In genomic region chr1:6083385-6083784, GRCh38 we compare ENCODE assay signal across 19 cellular contexts.
"Had no signal": no experiment of that assay in that cellular context is flagged by ENCODE, and none has a peak within 500 bp of the region (broad histone marks: within the 10 kb centered on the region; RNA-seq: fewer than 3 reads in every experiment).

No MANE protein-coding gene starts in this region.

- H3K27me3 ChIP-seq: heart right ventricle, suprapubic skin had no signal

- H3K36me3 ChIP-seq: suprapubic skin had no signal

- H3K4me3 ChIP-seq: heart right ventricle, suprapubic skin had no signal

- H3K9me3 Mint-ChIP-seq: activated naive CD4-positive, alpha-beta T cell treated with anti-CD3 and anti-CD28 coated beads, Interleukin-2, amount 10 ng/mL, durations not matched to agents 7 days and 5 days; activated naive CD8-positive, alpha-beta T cell treated with anti-CD3 and anti-CD28 coated beads, Interleukin-2, amount 50 U/mL, for 24 hours; activated T-cell treated with anti-CD3 and anti-CD28 coated beads, Interleukin-2, amount 50 U/mL, for 24 hours; natural killer cell; stimulated activated naive CD8-positive, alpha-beta T cell treated with anti-CD3 and anti-CD28 coated beads, Interleukin-15, Interleukin-2, amounts not matched to agents 100 ng/mL and 50 ng/mL, for 24 hours; type B pancreatic cell had no signal

- ATAC-seq: activated CD8-positive, alpha-beta T cell treated with anti-CD3 and anti-CD28 coated beads, Interleukin-2, amount 10 ng/mL, durations not matched to agents 7 days and 5 days; activated naive CD8-positive, alpha-beta T cell treated with anti-CD3 and anti-CD28 coated beads, Interleukin-2, amount 50 U/mL, for 24 hours; natural killer cell had no signal

- DNase-seq: activated CD4-positive, alpha-beta T cell treated with anti-CD3 and anti-CD28 coated beads for 48 hours; activated CD4-positive, CD25-positive, alpha-beta regulatory T cell; activated CD8-positive, alpha-beta T cell treated with anti-CD3 and anti-CD28 coated beads, Interleukin-2, amount 10 ng/mL, durations not matched to agents 7 days and 5 days; activated effector memory CD4-positive, alpha-beta T cell treated with Interleukin-2 at 50 U/mL for 16 hours; activated naive CD4-positive, alpha-beta T cell treated with anti-CD3 and anti-CD28 coated beads, Interleukin-2, amount 10 ng/mL, durations not matched to agents 7 days and 5 days; activated naive CD8-positive, alpha-beta T cell treated with anti-CD3 and anti-CD28 coated beads, Interleukin-2, amount 50 U/mL, for 24 hours; activated T-cell treated with anti-CD3 and anti-CD28 coated beads, Interleukin-2, amount 50 U/mL, for 24 hours; erythroblast; heart right ventricle; mesendoderm; natural killer cell; stimulated activated CD4-positive, alpha-beta T cell treated with anti-CD3 and anti-CD28 coated beads, Interleukin-12 subunit alpha, Interleukin-12 subunit beta, amount 100 ng/mL, for 4 hours; stimulated activated CD4-positive, alpha-beta T cell treated with anti-CD3 and anti-CD28 coated beads, Interleukin-1b, Interleukin-23, amount 100 ng/mL, for 48 hours; stimulated activated CD8-positive, alpha-beta memory T cell treated with anti-CD3 and anti-CD28 coated beads, Interleukin-4, amount 100 ng/mL, for 48 hours; T-helper 1 cell; T-helper 9 cell had no signal

- H3K4me3 Mint-ChIP-seq: activated CD8-positive, alpha-beta T cell treated with anti-CD3 and anti-CD28 coated beads, Interleukin-2, amount 10 ng/mL, durations not matched to agents 7 days and 5 days; activated naive CD4-positive, alpha-beta T cell treated with anti-CD3 and anti-CD28 coated beads, Interleukin-2, amount 10 ng/mL, durations not matched to agents 7 days and 5 days; activated naive CD8-positive, alpha-beta T cell treated with anti-CD3 and anti-CD28 coated beads, Interleukin-2, amount 50 U/mL, for 24 hours; activated T-cell treated with anti-CD3 and anti-CD28 coated beads, Interleukin-2, amount 50 U/mL, for 24 hours; natural killer cell; stimulated activated naive CD8-positive, alpha-beta T cell treated with anti-CD3 and anti-CD28 coated beads, Interleukin-15, Interleukin-2, amounts not matched to agents 100 ng/mL and 50 ng/mL, for 24 hours; type B pancreatic cell had no signal

- H3K9me3 ChIP-seq: heart right ventricle, suprapubic skin had no signal

- H3K27ac ChIP-seq: heart right ventricle, suprapubic skin had no signal

- H3K36me3 Mint-ChIP-seq: natural killer cell, type B pancreatic cell had no signal

- H3K27ac Mint-ChIP-seq: activated CD8-positive, alpha-beta T cell treated with anti-CD3 and anti-CD28 coated beads, Interleukin-2, amount 10 ng/mL, durations not matched to agents 7 days and 5 days; activated naive CD8-positive, alpha-beta T cell treated with anti-CD3 and anti-CD28 coated beads, Interleukin-2, amount 50 U/mL, for 24 hours; type B pancreatic cell had no signal

- H3K4me1 Mint-ChIP-seq: activated naive CD4-positive, alpha-beta T cell treated with anti-CD3 and anti-CD28 coated beads, Interleukin-2, amount 10 ng/mL, durations not matched to agents 7 days and 5 days had no signal

- H3K27me3 Mint-ChIP-seq: activated naive CD4-positive, alpha-beta T cell treated with anti-CD3 and anti-CD28 coated beads, Interleukin-2, amount 10 ng/mL, durations not matched to agents 7 days and 5 days; activated naive CD8-positive, alpha-beta T cell treated with anti-CD3 and anti-CD28 coated beads, Interleukin-2, amount 50 U/mL, for 24 hours; activated T-cell treated with anti-CD3 and anti-CD28 coated beads, Interleukin-2, amount 50 U/mL, for 24 hours; stimulated activated naive CD8-positive, alpha-beta T cell treated with anti-CD3 and anti-CD28 coated beads, Interleukin-15, Interleukin-2, amounts not matched to agents 100 ng/mL and 50 ng/mL, for 24 hours had no signal
